In genomic region chr9:126420643-126421564, GRCh38 we compare ENCODE assay signal across 11 cellular contexts.
A peak's percentile ranks its signal among the peaks of the same experiment; 100 is the strongest.
DNase-seq lines count a peak whose midpoint lies in the region; ATAC-seq, FAIRE-seq and TF ChIP-seq lines count a peak whose summit lies in the region.
"Had no signal": no experiment of that assay in that cellular context is flagged by ENCODE, and none has a peak within 500 bp of the region (broad histone marks: within the 10 kb centered on the region; RNA-seq: fewer than 3 reads in every experiment).

No MANE protein-coding gene starts in this region.

- POLR2A ChIA-PET in Caco-2 (lab: Charles Lee) = no interaction called here

- H3K4me1 ChIP-seq in mammary epithelial cell (ENCODE audit: insufficient read depth, low read length) (no peaks in the 10 kb centered on the region), pancreas (no peaks in the 10 kb centered on the region), Caco-2 (no peaks in the 10 kb centered on the region)

- peak; percentile 62 to 89 (median 78) for ATAC-seq in pancreas
- ATAC-seq: natural killer cell had no signal

- H3K4me1 Mint-ChIP-seq in CD14-positive monocyte (peaks cover 12% of the 10 kb centered on the region), Caco-2 (ENCODE audit: low read depth, unreplicated experiment) (peaks cover under 1% of the 10 kb centered on the region)

- no peak overlapping the region for H3K4me2 ChIP-seq in mammary epithelial cell (ENCODE audit: insufficient read depth, low read depth, low read length)

- H3K27ac ChIP-seq in HL-60 (replicated peaks) (peak overlapping the region; percentile 69), mammary epithelial cell (ENCODE audit: insufficient read depth, low read depth, low read length) (no peak overlapping the region), pancreas (peak overlapping the region in 3 of 4 donors; percentile 30 to 60 (median 33))

- CTCF ChIA-PET in mammary epithelial cell (lab: Charles Lee; ENCODE audit: low non-redundant PET) = no interaction called here
- CTCF ChIA-PET in Caco-2 (lab: Charles Lee) = no interaction called here

- dilution Hi-C loops in mammary epithelial cell (cut with HindIII; ENCODE audit: low sequenced_read_pairs) = no loop called here

- H3K27me3 ChIP-seq in HL-60 (ENCODE audit: insufficient read depth, poor library complexity, severe bottlenecking) (no peaks in the 10 kb centered on the region), mammary epithelial cell (ENCODE audit: insufficient read depth, low read length) (no peaks in the 10 kb centered on the region), pancreas (no peaks in the 10 kb centered on the region), Caco-2 (replicated peaks; ENCODE audit: control insufficient read depth, insufficient read depth, low read length) (no peaks in the 10 kb centered on the region)
- H3K27me3 ChIP-seq: heart left ventricle had no signal

- H3K9ac ChIP-seq in mammary epithelial cell (ENCODE audit: insufficient read depth, low read length) = no peak overlapping the region

- H4K20me1 ChIP-seq in mammary epithelial cell (ENCODE audit: insufficient read depth, low read length) = no peaks in the 10 kb centered on the region

- H3K4me3 ChIP-seq in HL-60 (replicated peaks; ENCODE audit: insufficient read depth, low read length) = no peak overlapping the region
- no peak overlapping the region for H3K4me3 ChIP-seq in mammary epithelial cell (replicated peaks in 1 of 3; ENCODE audit: insufficient read depth in 1 of 3, low read depth in 2 of 3, low read length in 3 of 3)
- H3K4me3 ChIP-seq in pancreas = no peak overlapping the region
- no peak overlapping the region for H3K4me3 ChIP-seq in Caco-2 (ENCODE audit: low read depth, low read length)
- H3K4me3 ChIP-seq: heart left ventricle had no signal

- H3K36me3 ChIP-seq in mammary epithelial cell (ENCODE audit: insufficient read depth, low read length) = no peaks in the 10 kb centered on the region
- H3K36me3 ChIP-seq in pancreas = no peaks in the 10 kb centered on the region
- no peaks in the 10 kb centered on the region; the same call in none of the 2 replicates for H3K36me3 ChIP-seq in Caco-2 (ENCODE audit: control insufficient read depth, insufficient read depth, low read length)

- TF ChIP-seq CTCF in HL-60 (IDR thresholded peaks at IDR 0.05; ENCODE audit: insufficient read depth, low read length) = no peak
- TF ChIP-seq CTCF in mammary epithelial cell (conservative IDR thresholded peaks at IDR 0.05 in 1 of 2, IDR thresholded peaks at IDR 0.05 in 1 of 2; ENCODE audit: extremely low read depth in 1 of 2, insufficient read depth in 1 of 2, low read depth in 1 of 2, low read length in 2 of 2) = no peak
- TF ChIP-seq CTCF in pancreas (IDR thresholded peaks at IDR 0.05) = no peak
- TF ChIP-seq CTCF in CD14-positive monocyte (IDR thresholded peaks at IDR 0.05) = no peak
- no peak for TF ChIP-seq CTCF in Caco-2 (IDR thresholded peaks at IDR 0.05; ENCODE audit: insufficient read depth in 1 of 2, low read depth in 1 of 2, low read length in 1 of 2, severe bottlenecking in 1 of 2, unreplicated experiment in 1 of 2)

- FAIRE-seq in pancreas (lab: Jason Lieb, UNC) = no peak

- no peak overlapping the region for H2AFZ ChIP-seq in mammary epithelial cell (ENCODE audit: low read depth, low read length)

- H3K9me3 Mint-ChIP-seq in CD14-positive monocyte (peaks cover 0 to 2% (median 0%) of the 10 kb centered on the region in 7 donors), Caco-2 (ENCODE audit: unreplicated experiment) (no peaks in the 10 kb centered on the region)
- H3K9me3 Mint-ChIP-seq: activated CD4-positive, alpha-beta T cell treated with anti-CD3 and anti-CD28 coated beads, Interleukin-2, amount 10 ng/mL, durations not matched to agents 24 days and 14 days; natural killer cell had no signal

- peaks cover 0 to 2% (median 0%) of the 10 kb centered on the region in 3 donors for H3K27me3 Mint-ChIP-seq in CD14-positive monocyte (ENCODE audit: low read depth in 3 of 3)
- H3K27me3 Mint-ChIP-seq in Caco-2 (ENCODE audit: insufficient read depth, unreplicated experiment) = no peaks in the 10 kb centered on the region

- peaks cover 46 to 59% of the 10 kb centered on the region in 2 donors for H3K36me3 Mint-ChIP-seq in CD14-positive monocyte
- no peaks in the 10 kb centered on the region for H3K36me3 Mint-ChIP-seq in Caco-2 (ENCODE audit: insufficient read depth, unreplicated experiment)
- H3K36me3 Mint-ChIP-seq: natural killer cell had no signal

- DNase-seq in HL-60 (ENCODE audit: low read depth in 1 of 2, low spot score in 1 of 2) (no peak), NCI-H345 (lab: John Stamatoyannopoulos, UW) (peak; percentile 87), mammary epithelial cell (peak; percentile 85), pancreas (no peak), CD14-positive monocyte (ENCODE audit: low spot score) (no peak), UCSD-AML1 (lab: John Stamatoyannopoulos, UW; ENCODE audit: unreplicated experiment) (no peak), anterior cingulate cortex (lab: John Stamatoyannopoulos, UW) (no peak), Caco-2 (no peak)
- DNase-seq: activated CD4-positive, alpha-beta T cell treated with anti-CD3 and anti-CD28 coated beads, Interleukin-2, amount 10 ng/mL, durations not matched to agents 24 days and 14 days; heart left ventricle; natural killer cell had no signal

- H3K27ac Mint-ChIP-seq in CD14-positive monocyte = no peak overlapping the region
- H3K27ac Mint-ChIP-seq in Caco-2 (ENCODE audit: unreplicated experiment) = no peak overlapping the region
- H3K27ac Mint-ChIP-seq: activated CD4-positive, alpha-beta T cell treated with anti-CD3 and anti-CD28 coated beads, Interleukin-2, amount 10 ng/mL, durations not matched to agents 24 days and 14 days; natural killer cell had no signal

- 88% methylated on average over 17 of the region's 17 CpGs for WGBS in mammary epithelial cell (ENCODE audit: low coverage, missing lambda C conversion rate)
- WGBS in pancreas, 2 donors = 72 to 75% methylated on average over 17 of the region's 17 CpGs

- no peaks in the 10 kb centered on the region for H3K79me2 ChIP-seq in mammary epithelial cell (ENCODE audit: insufficient read depth, low read length)

- H3K4me3 Mint-ChIP-seq in CD14-positive monocyte = no peak overlapping the region
- H3K4me3 Mint-ChIP-seq in Caco-2 (ENCODE audit: unreplicated experiment) = no peak overlapping the region
- H3K4me3 Mint-ChIP-seq: activated CD4-positive, alpha-beta T cell treated with anti-CD3 and anti-CD28 coated beads, Interleukin-2, amount 10 ng/mL, durations not matched to agents 24 days and 14 days; natural killer cell had no signal

- in situ Hi-C loops in mammary epithelial cell (cut with MboI; ENCODE audit: low sequenced_read_pairs in 2 of 2) = no loop called here

- no peaks in the 10 kb centered on the region for H3K9me3 ChIP-seq in mammary epithelial cell (replicated peaks; ENCODE audit: insufficient read depth, low read length)
- H3K9me3 ChIP-seq in pancreas = no peaks in the 10 kb centered on the region
- H3K9me3 ChIP-seq in Caco-2 = no peaks in the 10 kb centered on the region
- H3K9me3 ChIP-seq: heart left ventricle had no signal

- BruUV-seq in mammary epithelial cell (replicated peaks; lab: Mats Ljungman, UMichigan) (no TSS peak), Caco-2 (replicated peaks; lab: Mats Ljungman, UMichigan) (no TSS peak)

- intact Hi-C loops in mammary epithelial cell (cut with micrococcal nuclease) = no loop called here
- intact Hi-C loops in pancreas (cut with DNase I) = no loop called here
- intact Hi-C loops in CD14-positive monocyte (cut with micrococcal nuclease) = no loop called here
- intact Hi-C loops in Caco-2 (cut with micrococcal nuclease; ENCODE audit: unreplicated experiment) = no loop called here

Comparison
In these comparisons a context has a peak if more than half of its experiments do, and no peak if none do; other contexts are left out.
1. DNase-seq: peak in NCI-H345 (single experiment) and mammary epithelial cell (single experiment); none in HL-60 (0 of 2), pancreas (0 of 6), CD14-positive monocyte (single experiment), UCSD-AML1 (single experiment), anterior cingulate cortex (0 of 58) and Caco-2 (0 of 2).